Comparison of ENCODE assay signal across 1 cellular context in the genomic region with DNA sequence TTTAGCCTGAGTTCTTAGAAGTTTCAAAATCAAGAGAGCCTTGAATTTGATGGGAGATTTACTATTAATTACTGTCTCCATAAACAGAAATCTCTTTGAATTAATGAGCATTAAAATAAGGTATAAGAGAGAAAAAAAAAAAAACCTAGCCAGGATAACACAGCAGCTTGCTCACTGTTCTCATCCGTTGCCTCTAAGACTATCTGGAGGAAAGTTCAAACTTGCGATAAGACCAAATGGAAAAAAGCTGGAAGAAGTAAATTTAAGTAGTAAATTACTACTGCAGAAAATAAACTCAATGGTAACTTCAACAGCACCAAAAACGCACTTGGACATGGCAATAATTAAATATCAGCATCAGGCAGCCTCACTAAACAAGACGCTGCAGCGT.
TF ChIP-seq lines count a peak whose summit lies in the region.

No MANE protein-coding gene starts in this region.

TF ChIP-seq in GM23338, 12 proteins besides CTCF, POLR2A, EP300 and RAD21:
- TF ChIP-seq CREB1 (CRISPR knock-in tag; IDR thresholded peaks at IDR 0.05; ENCODE audit: low read depth) (no peak), EZH2phosphoT487 (IDR thresholded peaks at IDR 0.05; ENCODE audit: unreplicated experiment) (no peak), STAT1 (IDR thresholded peaks at IDR 0.05; ENCODE audit: unreplicated experiment) (no peak), ZNF114 (CRISPR knock-in tag; IDR thresholded peaks at IDR 0.05) (no peak), JUNB (IDR thresholded peaks at IDR 0.05; ENCODE audit: unreplicated experiment) (no peak), POLR2AphosphoS5 (IDR thresholded peaks at IDR 0.05; ENCODE audit: low read depth) (no peak), EZH2 (IDR thresholded peaks at IDR 0.05; ENCODE audit: low read depth, unreplicated experiment) (no peak)
- TF ChIP-seq, protein P1, sequence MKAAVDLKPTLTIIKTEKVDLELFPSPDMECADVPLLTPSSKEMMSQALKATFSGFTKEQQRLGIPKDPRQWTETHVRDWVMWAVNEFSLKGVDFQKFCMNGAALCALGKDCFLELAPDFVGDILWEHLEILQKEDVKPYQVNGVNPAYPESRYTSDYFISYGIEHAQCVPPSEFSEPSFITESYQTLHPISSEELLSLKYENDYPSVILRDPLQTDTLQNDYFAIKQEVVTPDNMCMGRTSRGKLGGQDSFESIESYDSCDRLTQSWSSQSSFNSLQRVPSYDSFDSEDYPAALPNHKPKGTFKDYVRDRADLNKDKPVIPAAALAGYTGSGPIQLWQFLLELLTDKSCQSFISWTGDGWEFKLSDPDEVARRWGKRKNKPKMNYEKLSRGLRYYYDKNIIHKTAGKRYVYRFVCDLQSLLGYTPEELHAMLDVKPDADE (IDR thresholded peaks at IDR 0.05) = no peak
- TF ChIP-seq, protein P2, sequence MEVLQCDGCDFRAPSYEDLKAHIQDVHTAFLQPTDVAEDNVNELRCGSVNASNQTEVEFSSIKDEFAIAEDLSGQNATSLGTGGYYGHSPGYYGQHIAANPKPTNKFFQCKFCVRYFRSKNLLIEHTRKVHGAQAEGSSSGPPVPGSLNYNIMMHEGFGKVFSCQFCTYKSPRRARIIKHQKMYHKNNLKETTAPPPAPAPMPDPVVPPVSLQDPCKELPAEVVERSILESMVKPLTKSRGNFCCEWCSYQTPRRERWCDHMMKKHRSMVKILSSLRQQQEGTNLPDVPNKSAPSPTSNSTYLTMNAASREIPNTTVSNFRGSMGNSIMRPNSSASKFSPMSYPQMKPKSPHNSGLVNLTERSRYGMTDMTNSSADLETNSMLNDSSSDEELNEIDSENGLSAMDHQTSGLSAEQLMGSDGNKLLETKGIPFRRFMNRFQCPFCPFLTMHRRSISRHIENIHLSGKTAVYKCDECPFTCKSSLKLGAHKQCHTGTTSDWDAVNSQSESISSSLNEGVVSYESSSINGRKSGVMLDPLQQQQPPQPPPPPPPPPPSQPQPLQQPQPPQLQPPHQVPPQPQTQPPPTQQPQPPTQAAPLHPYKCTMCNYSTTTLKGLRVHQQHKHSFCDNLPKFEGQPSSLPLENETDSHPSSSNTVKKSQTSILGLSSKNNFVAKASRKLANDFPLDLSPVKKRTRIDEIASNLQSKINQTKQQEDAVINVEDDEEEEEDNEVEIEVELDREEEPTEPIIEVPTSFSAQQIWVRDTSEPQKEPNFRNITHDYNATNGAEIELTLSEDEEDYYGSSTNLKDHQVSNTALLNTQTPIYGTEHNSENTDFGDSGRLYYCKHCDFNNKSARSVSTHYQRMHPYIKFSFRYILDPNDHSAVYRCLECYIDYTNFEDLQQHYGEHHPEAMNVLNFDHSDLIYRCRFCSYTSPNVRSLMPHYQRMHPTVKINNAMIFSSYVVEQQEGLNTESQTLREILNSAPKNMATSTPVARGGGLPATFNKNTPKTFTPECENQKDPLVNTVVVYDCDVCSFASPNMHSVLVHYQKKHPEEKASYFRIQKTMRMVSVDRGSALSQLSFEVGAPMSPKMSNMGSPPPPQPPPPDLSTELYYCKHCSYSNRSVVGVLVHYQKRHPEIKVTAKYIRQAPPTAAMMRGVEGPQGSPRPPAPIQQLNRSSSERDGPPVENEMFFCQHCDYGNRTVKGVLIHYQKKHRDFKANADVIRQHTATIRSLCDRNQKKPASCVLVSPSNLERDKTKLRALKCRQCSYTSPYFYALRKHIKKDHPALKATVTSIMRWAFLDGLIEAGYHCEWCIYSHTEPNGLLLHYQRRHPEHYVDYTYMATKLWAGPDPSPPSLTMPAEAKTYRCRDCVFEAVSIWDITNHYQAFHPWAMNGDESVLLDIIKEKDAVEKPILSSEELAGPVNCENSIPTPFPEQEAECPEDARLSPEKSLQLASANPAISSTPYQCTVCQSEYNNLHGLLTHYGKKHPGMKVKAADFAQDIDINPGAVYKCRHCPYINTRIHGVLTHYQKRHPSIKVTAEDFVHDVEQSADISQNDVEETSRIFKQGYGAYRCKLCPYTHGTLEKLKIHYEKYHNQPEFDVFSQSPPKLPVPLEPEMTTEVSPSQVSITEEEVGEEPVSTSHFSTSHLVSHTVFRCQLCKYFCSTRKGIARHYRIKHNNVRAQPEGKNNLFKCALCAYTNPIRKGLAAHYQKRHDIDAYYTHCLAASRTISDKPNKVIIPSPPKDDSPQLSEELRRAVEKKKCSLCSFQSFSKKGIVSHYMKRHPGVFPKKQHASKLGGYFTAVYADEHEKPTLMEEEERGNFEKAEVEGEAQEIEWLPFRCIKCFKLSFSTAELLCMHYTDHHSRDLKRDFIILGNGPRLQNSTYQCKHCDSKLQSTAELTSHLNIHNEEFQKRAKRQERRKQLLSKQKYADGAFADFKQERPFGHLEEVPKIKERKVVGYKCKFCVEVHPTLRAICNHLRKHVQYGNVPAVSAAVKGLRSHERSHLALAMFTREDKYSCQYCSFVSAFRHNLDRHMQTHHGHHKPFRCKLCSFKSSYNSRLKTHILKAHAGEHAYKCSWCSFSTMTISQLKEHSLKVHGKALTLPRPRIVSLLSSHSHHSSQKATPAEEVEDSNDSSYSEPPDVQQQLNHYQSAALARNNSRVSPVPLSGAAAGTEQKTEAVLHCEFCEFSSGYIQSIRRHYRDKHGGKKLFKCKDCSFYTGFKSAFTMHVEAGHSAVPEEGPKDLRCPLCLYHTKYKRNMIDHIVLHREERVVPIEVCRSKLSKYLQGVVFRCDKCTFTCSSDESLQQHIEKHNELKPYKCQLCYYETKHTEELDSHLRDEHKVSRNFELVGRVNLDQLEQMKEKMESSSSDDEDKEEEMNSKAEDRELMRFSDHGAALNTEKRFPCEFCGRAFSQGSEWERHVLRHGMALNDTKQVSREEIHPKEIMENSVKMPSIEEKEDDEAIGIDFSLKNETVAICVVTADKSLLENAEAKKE (CRISPR knock-in tag; IDR thresholded peaks at IDR 0.05) = no peak
